21 cellular contexts compared by ENCODE assay signal in the genomic region with DNA sequence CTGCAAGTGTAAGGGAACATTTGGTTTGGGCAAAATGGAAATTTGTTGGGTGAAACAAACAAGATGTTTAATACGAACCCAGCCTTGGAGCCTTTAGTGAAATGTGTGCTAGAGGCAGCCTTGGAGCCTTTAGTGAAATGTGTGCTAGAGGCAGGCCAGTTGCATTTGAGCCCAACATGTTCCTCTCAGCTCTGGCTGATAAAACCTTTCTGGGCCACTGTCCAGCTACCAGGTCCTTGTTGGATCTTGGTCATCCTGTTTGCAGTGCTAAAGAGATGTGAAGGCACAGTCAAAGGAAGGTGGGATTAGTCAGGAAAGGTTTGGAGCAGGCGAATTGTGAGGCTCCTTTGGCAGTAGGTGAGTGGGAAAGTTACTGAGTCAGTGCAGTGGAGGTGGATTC. TPM values are rescaled to one million over a fixed set of nuclear protein-coding genes. Genes with fewer than 3 reads are reported as not detected.
A peak's percentile ranks its signal among the peaks of the same experiment; 100 is the strongest.
DNase-seq lines count a peak whose midpoint lies in the region; ATAC-seq and TF ChIP-seq lines count a peak whose summit lies in the region.
"Had no signal": no experiment of that assay in that cellular context is flagged by ENCODE, and none has a peak within 500 bp of the region (broad histone marks: within the 10 kb centered on the region; RNA-seq: fewer than 3 reads in every experiment).

No MANE protein-coding gene starts in this region.

- H3K36me3 Mint-ChIP-seq in T-helper 17 cell (ENCODE audit: low read depth): peaks cover 12% of the 10 kb centered on the region

- H3K36me3 ChIP-seq in heart left ventricle: peaks cover 0 to 86% (median 55%) of the 10 kb centered on the region in 9 donors
- H3K36me3 ChIP-seq: SJCRH30 had no signal

- TF ChIP-seq POLR2A in heart left ventricle (IDR thresholded peaks at IDR 0.05): no peak

- H3K9me3 ChIP-seq in T-helper 17 cell (ENCODE audit: control insufficient read depth, low read length, poor library complexity, severe bottlenecking): no peaks in the 10 kb centered on the region
- no peaks in the 10 kb centered on the region for H3K9me3 ChIP-seq in heart left ventricle
- H3K9me3 ChIP-seq: BLaER1, SJCRH30 had no signal

- H3K4me3 ChIP-seq in heart left ventricle: no peak overlapping the region
- H3K4me3 ChIP-seq: BLaER1, GM23338, SJCRH30 had no signal

- no peak for TF ChIP-seq CTCF in heart left ventricle (IDR thresholded peaks at IDR 0.05)

- H3K27ac Mint-ChIP-seq in T-helper 17 cell: peak overlapping the region; percentile 12
- H3K27ac Mint-ChIP-seq: CD4-positive, CD25-positive, alpha-beta regulatory T cell; GM23338; H9 had no signal

- H3K27me3 ChIP-seq in heart left ventricle: no peaks in the 10 kb centered on the region
- H3K27me3 ChIP-seq: BLaER1, SJCRH30 had no signal

- no peak overlapping the region for H3K27ac ChIP-seq in heart left ventricle
- H3K27ac ChIP-seq: BLaER1, SJCRH30 had no signal

- in situ Hi-C loops in G401 (cut with HindIII; ENCODE audit: low sequenced_read_pairs): no loop called here

- WGBS in heart left ventricle, 4 donors: 61 to 76% (median 70%) methylated on average over 2 of the region's 2 CpGs

- H3K4me1 Mint-ChIP-seq in T-helper 17 cell: no peaks in the 10 kb centered on the region
- H3K4me1 Mint-ChIP-seq: CD4-positive, CD25-positive, alpha-beta regulatory T cell; GM23338 had no signal

- no peak overlapping the region for H3K4me3 Mint-ChIP-seq in T-helper 17 cell
- H3K4me3 Mint-ChIP-seq: CD4-positive, CD25-positive, alpha-beta regulatory T cell; GM23338; H9 had no signal

- DNase-seq in G401 (ENCODE audit: low spot score): peak; percentile 93
- DNase-seq in T-helper 17 cell: no peak
- peak in 4 of 5 donors; percentile 49 to 66 (median 57) for DNase-seq in heart left ventricle
- DNase-seq in posterior vena cava (ENCODE audit: low spot score): peak; percentile 20
- DNase-seq in NOMO-1 (lab: John Stamatoyannopoulos, UW; ENCODE audit: unreplicated experiment in 2 of 2): no peak
- no peak for DNase-seq in activated CD8-positive, alpha-beta memory T cell treated with anti-CD3 and anti-CD28 coated beads, Interleukin-2, amount 50 U/mL, for 48 hours
- no peak for DNase-seq in NCI-H2029 (lab: John Stamatoyannopoulos, UW)
- DNase-seq: CD4-positive, CD25-positive, alpha-beta regulatory T cell; H9; KBM-7; MM.1S; NCI-H1048; NCI-H2171; NCI-H226; NCI-H510A; SJCRH30 had no signal

- H3K27me3 Mint-ChIP-seq in T-helper 17 cell: no peaks in the 10 kb centered on the region
- H3K27me3 Mint-ChIP-seq: CD4-positive, CD25-positive, alpha-beta regulatory T cell had no signal

- H3K4me1 ChIP-seq in heart left ventricle: peaks cover 0 to 30% (median 12%) of the 10 kb centered on the region in 12 donors
- H3K4me1 ChIP-seq: SJCRH30 had no signal

- intact Hi-C loops in heart left ventricle (cut with DNase I) (no loop called here), posterior vena cava (cut with DNase I) (no loop called here)

- ATAC-seq in T-helper 17 cell: no peak
- peak; percentile 75 to 87 (median 82) for ATAC-seq in heart left ventricle
- ATAC-seq: GM23338, HepG2, Panc1, SK-N-SH treated with all-trans-retinoic acid at 6 μM for 48 hours had no signal

RNA-seq across cellular contexts. Expression of gene CEP164, which starts 48.9 kb away (rescaled TPM):
- 49.5 and 54.7 TPM in 2 replicates for total RNA-seq in G401 (2014; rRNA removed; shearing (Covaris generic))
- total RNA-seq in T-helper 17 cell: 10 to 100 TPM; 46.7 to 52.6 TPM
- total RNA-seq in heart left ventricle: 10 to 100 TPM in 2 of 9 donors, 1 to 10 TPM in 7; 2.6 to 15.4 (median 7.3) TPM
- 1 to 10 TPM; 5.4 to 6.6 TPM for polyA plus RNA-seq in heart left ventricle
- 10 to 100 TPM; 23.1 to 28.2 TPM for total RNA-seq in posterior vena cava

Comparison
In these comparisons a context has a peak if more than half of its experiments do, and no peak if none do; other contexts are left out.
1. DNase-seq: peak in G401 (single experiment), heart left ventricle (4 of 5) and posterior vena cava (single experiment); none in T-helper 17 cell (0 of 3), NOMO-1 (0 of 2), activated CD8-positive, alpha-beta memory T cell treated with anti-CD3 and anti-CD28 coated beads, Interleukin-2, amount 50 U/mL, for 48 hours (single experiment) and NCI-H2029 (single experiment).